27 cellular contexts compared by ENCODE assay signal in the genomic region with DNA sequence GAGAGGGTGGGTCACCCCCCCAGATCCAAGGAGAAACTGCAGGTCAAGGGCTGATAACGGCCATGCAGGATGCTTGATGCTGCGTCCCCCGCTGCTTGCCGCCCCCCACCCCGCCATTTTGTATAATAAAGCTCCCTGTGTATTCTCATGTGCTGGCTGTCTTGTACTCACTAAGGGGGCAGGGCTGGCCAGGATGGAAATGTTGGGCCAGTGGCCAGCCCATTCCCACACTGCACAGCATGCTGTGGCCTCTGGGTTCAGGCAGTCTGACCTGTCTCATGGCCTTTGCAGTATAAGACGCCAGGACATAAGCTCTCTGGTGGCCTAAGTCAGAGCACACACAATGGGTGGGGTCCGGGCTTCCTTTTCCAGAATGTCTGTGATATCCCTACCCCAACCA. TPM values are rescaled to one million over a fixed set of nuclear protein-coding genes. Genes with fewer than 3 reads are reported as not detected.
A peak's percentile ranks its signal among the peaks of the same experiment; 100 is the strongest.
DNase-seq lines count a peak whose midpoint lies in the region; ATAC-seq and TF ChIP-seq lines count a peak whose summit lies in the region.
"Had no signal": no experiment of that assay in that cellular context is flagged by ENCODE, and none has a peak within 500 bp of the region (broad histone marks: within the 10 kb centered on the region; RNA-seq: fewer than 3 reads in every experiment).

No MANE protein-coding gene starts in this region.

- H3K9me3 Mint-ChIP-seq in T-helper 2 cell treated with Interferon-gamma antibody and Interleukin-4, amounts not matched to agents 5 μg/mL and 100 μg/mL, for 36 hours = no peaks in the 10 kb centered on the region
- H3K9me3 Mint-ChIP-seq: activated CD4-positive, alpha-beta memory T cell treated with anti-CD3 and anti-CD28 coated beads, Interleukin-2, amount 10 ng/mL, durations not matched to agents 7 days and 5 days; CD8-positive, alpha-beta memory T cell; nephron had no signal

- no peak for DNase-seq in T-helper 2 cell treated with Interferon-gamma antibody and Interleukin-4, amounts not matched to agents 5 μg/mL and 100 μg/mL, for 36 hours (ENCODE audit: low spot score)
- DNase-seq in T-helper 2 cell (no peak), left ventricle myocardium inferior (no peak), gastrocnemius medialis (no peak), SHP77 (lab: John Stamatoyannopoulos, UW) (no peak), COLO829 (ENCODE audit: low spot score) (no peak)
- DNase-seq: activated CD4-positive, alpha-beta memory T cell treated with anti-CD3 and anti-CD28 coated beads, Interleukin-2, amount 10 ng/mL, durations not matched to agents 7 days and 5 days; CD8-positive, alpha-beta memory T cell; dermis blood vessel endothelial cell; foreskin melanocyte; hypothalamus; Kasumi-1; SJCRH30; stimulated activated CD4-positive, alpha-beta T cell treated with anti-CD3 and anti-CD28 coated beads, Interleukin-4, amount 100 ng/mL, for 24 hours had no signal

- H3K4me1 ChIP-seq in left ventricle myocardium inferior (peaks cover 26% of the 10 kb centered on the region), gastrocnemius medialis (peaks cover 16 to 42% of the 10 kb centered on the region in 2 donors)
- H3K4me1 ChIP-seq: SJCRH30 had no signal

- no peak for TF ChIP-seq POLR2A in gastrocnemius medialis (IDR thresholded peaks at IDR 0.05)

- intact Hi-C loops in left ventricle myocardium inferior (cut with micrococcal nuclease) = loop anchor here (10.0 kb wide), 1 partner anchor 53 kb away; a partner anchor contains a TSS
- intact Hi-C loops in gastrocnemius medialis (cut with DNase I; ENCODE audit: low total_unique reads) = no loop called here

- H3K27ac ChIP-seq in KOPT-K1 (ENCODE audit: low read depth, low read length, poor library complexity, severe bottlenecking) = peak overlapping the region; percentile 98
- peak overlapping the region; percentile 51 for H3K27ac ChIP-seq in left ventricle myocardium inferior (replicated peaks)
- peak overlapping the region; percentile 26 to 87 (median 80) for H3K27ac ChIP-seq in gastrocnemius medialis
- H3K27ac ChIP-seq: 22Rv1, left lung, ovary had no signal

- ATAC-seq in gastrocnemius medialis (no peak), HG03342 (IDR thresholded peaks at IDR 0.05; ENCODE audit: unreplicated experiment) (no peak)
- ATAC-seq: activated CD4-positive, CD25-positive, alpha-beta regulatory T cell treated with anti-CD3 and anti-CD28 coated beads, Interleukin-2, amount 50 U/mL, for 24 hours; HepG2; left lung had no signal

- peaks cover 34% of the 10 kb centered on the region for H3K36me3 Mint-ChIP-seq in T-helper 2 cell treated with Interferon-gamma antibody and Interleukin-4, amounts not matched to agents 5 μg/mL and 100 μg/mL, for 36 hours (ENCODE audit: low read depth)

- H3K27me3 Mint-ChIP-seq in T-helper 2 cell treated with Interferon-gamma antibody and Interleukin-4, amounts not matched to agents 5 μg/mL and 100 μg/mL, for 36 hours (ENCODE audit: low read depth) = peaks cover 14% of the 10 kb centered on the region
- H3K27me3 Mint-ChIP-seq: stimulated activated memory B cell treated with anti-CD40 and anti-IgM and Interleukin-4, amounts not matched to agents 10 μg/mL and 1 μg/mL and 100 μg/mL, for 72 hours had no signal

- in situ Hi-C loops in gastrocnemius medialis (cut with MboI; ENCODE audit: low sequenced_read_pairs in 4 of 4) = loop anchor here in 1 of 4 donors (25.0 kb wide), 1 partner anchor 270 kb away; a partner anchor contains a TSS

- H3K27me3 ChIP-seq in left ventricle myocardium inferior (ENCODE audit: low read depth) (no peaks in the 10 kb centered on the region), gastrocnemius medialis (no peaks in the 10 kb centered on the region)
- H3K27me3 ChIP-seq: ovary had no signal

- no peak overlapping the region for H3K4me3 ChIP-seq in left ventricle myocardium inferior
- H3K4me3 ChIP-seq in gastrocnemius medialis = peak overlapping the region in 1 of 4 donors; percentile 11
- H3K4me3 ChIP-seq: esophagus muscularis mucosa, left lung, ovary, SJCRH30 had no signal

- TF ChIP-seq CTCF in left ventricle myocardium inferior (IDR thresholded peaks at IDR 0.05; ENCODE audit: borderline replicate concordance) = no peak
- TF ChIP-seq CTCF in gastrocnemius medialis (IDR thresholded peaks at IDR 0.05 in 4 of 5, conservative IDR thresholded peaks at IDR 0.05 in 1 of 5) = no peak

- H3K4me1 Mint-ChIP-seq in T-helper 2 cell treated with Interferon-gamma antibody and Interleukin-4, amounts not matched to agents 5 μg/mL and 100 μg/mL, for 36 hours (ENCODE audit: low read depth) = peaks cover 17% of the 10 kb centered on the region

- H3K36me3 ChIP-seq in KOPT-K1 (ENCODE audit: insufficient read depth, low read length) (no peaks in the 10 kb centered on the region; the same call in 1 of the 2 replicates), left ventricle myocardium inferior (peaks cover 17% of the 10 kb centered on the region), gastrocnemius medialis (no peaks in the 10 kb centered on the region)
- H3K36me3 ChIP-seq: ovary, SJCRH30 had no signal

- peak overlapping the region; percentile 57 for H3K27ac Mint-ChIP-seq in T-helper 2 cell treated with Interferon-gamma antibody and Interleukin-4, amounts not matched to agents 5 μg/mL and 100 μg/mL, for 36 hours
- H3K27ac Mint-ChIP-seq: activated CD4-positive, alpha-beta memory T cell treated with anti-CD3 and anti-CD28 coated beads, Interleukin-2, amount 10 ng/mL, durations not matched to agents 7 days and 5 days; stimulated activated memory B cell treated with anti-CD40 and anti-IgM and Interleukin-4, amounts not matched to agents 10 μg/mL and 1 μg/mL and 100 μg/mL, for 72 hours had no signal

- H3K9me3 ChIP-seq in KOPT-K1 (ENCODE audit: insufficient read depth, low read length, poor library complexity, severe bottlenecking) = no peaks in the 10 kb centered on the region
- H3K9me3 ChIP-seq in left ventricle myocardium inferior (replicated peaks) = no peaks in the 10 kb centered on the region
- no peaks in the 10 kb centered on the region for H3K9me3 ChIP-seq in gastrocnemius medialis
- H3K9me3 ChIP-seq: esophagus muscularis mucosa, left lung, ovary, SJCRH30 had no signal

- no peak overlapping the region for H3K4me3 Mint-ChIP-seq in T-helper 2 cell treated with Interferon-gamma antibody and Interleukin-4, amounts not matched to agents 5 μg/mL and 100 μg/mL, for 36 hours
- H3K4me3 Mint-ChIP-seq: activated CD4-positive, alpha-beta memory T cell treated with anti-CD3 and anti-CD28 coated beads, Interleukin-2, amount 10 ng/mL, durations not matched to agents 7 days and 5 days; nephron; stimulated activated memory B cell treated with anti-CD40 and anti-IgM and Interleukin-4, amounts not matched to agents 10 μg/mL and 1 μg/mL and 100 μg/mL, for 72 hours had no signal

RNA-seq across cellular contexts. Expression of a gene that starts 0.4 kb away (rescaled TPM):
- total RNA-seq in left ventricle myocardium inferior (2.4 TPM), gastrocnemius medialis (1 to 10 TPM in 2 of 4 donors, under 1 TPM in 2; 0.16 to 2.3 (median 1.0) TPM)
- total RNA-seq: CD8-positive, alpha-beta memory T cell; dermis blood vessel endothelial cell; esophagus muscularis mucosa; H4; HepG2; left lung; NCI-H460; ovary; urinary bladder had no signal

RNA-seq across cellular contexts. Expression of a gene that starts 27.4 kb away (rescaled TPM):
- total RNA-seq in left ventricle myocardium inferior (30.7 TPM), gastrocnemius medialis (1,000 to 10,000 TPM; 1,260 to 3,441 (median 1,835) TPM)
- total RNA-seq: dermis blood vessel endothelial cell, H4, HepG2, NCI-H460 had no signal

RNA-seq across cellular contexts. Expression of a gene that starts 39.2 kb away (rescaled TPM):
- total RNA-seq in left ventricle myocardium inferior = 19.7 TPM
- total RNA-seq in gastrocnemius medialis = 10 to 100 TPM in 1 of 4 donors, 1 to 10 TPM in 3; 3.0 to 13.5 (median 5.5) TPM
- total RNA-seq: dermis blood vessel endothelial cell, NCI-H460 had no signal

RNA-seq across cellular contexts. Expression of a gene that starts 53.3 kb away (rescaled TPM):
- total RNA-seq in left ventricle myocardium inferior (not detected), gastrocnemius medialis (1,000 to 10,000 TPM; 1,499 to 3,728 (median 2,254) TPM)
- total RNA-seq: dermis blood vessel endothelial cell, H4, NCI-H460 had no signal

RNA-seq across cellular contexts. Expression of a gene that starts 55.0 kb away (rescaled TPM):
- total RNA-seq in left ventricle myocardium inferior (93.6 TPM), gastrocnemius medialis (100 to 1,000 TPM; 128 to 243 (median 187) TPM)

Comparison
In these comparisons a context has a peak if more than half of its experiments do, and no peak if none do; other contexts are left out.
1. RNA of a gene that starts 27.4 kb away (total RNA-seq): 1,260 to 3,441 TPM in gastrocnemius medialis; 30.7 TPM in left ventricle myocardium inferior (single experiment); every median in the first group is over 10 times any median in the second.
2. Peak in every context shown above with its lines, with median percentiles within 50 percentile points of each other: H3K27ac ChIP-seq.